Comparison of ENCODE assay signal across 7 cellular contexts in the genomic region with DNA sequence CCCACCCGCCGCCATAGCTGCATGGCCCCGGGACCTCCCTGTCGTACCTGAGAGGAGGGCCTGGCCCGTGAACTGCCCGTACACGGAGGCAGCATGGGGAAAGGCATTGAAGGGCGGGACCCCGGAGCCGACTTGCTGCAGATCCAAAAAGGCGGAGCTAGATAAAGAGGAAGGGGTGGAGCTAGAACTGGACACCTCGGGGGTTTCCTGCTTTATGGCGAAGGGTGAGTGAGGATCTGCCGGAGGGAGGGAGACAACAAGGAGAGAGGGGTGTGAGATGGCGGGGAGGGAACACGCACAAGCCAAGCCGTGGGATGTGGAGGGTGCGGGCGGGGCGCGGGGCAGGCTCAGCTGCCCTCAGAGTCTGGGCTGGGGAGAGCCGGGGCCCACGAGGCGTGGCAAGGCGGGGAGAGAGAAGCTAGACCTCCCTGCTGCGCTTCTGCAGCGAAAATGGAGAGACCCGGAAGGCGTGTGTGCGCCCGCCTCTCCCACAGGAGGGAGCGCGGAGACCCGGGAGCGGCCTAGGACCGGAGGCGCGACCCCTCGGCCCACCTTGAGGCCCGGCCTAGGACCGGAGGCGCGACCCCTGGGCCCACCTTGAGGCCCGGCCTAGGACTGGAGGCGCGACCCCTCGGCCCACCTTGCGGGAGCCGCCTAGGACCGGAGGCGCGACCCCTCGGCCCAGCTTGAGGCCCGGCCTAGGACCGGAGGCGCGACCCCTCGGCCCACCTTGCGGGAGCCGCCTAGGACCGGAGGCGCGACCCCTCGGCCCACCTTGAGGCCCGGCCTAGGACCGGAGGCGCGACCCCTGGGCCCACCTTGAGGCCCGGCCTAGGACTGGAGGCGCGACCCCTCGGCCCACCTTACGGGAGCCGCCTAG. TPM values are rescaled to one million over a fixed set of nuclear protein-coding genes. Genes with fewer than 3 reads are reported as not detected.
DNase-seq lines count a peak whose midpoint lies in the region; ATAC-seq and TF ChIP-seq lines count a peak whose summit lies in the region.
"Not testable (repeated sequence)": the region's sequence is repeated elsewhere in the genome, so short reads cannot be mapped to it uniquely, and the experiment has no call there.

No MANE protein-coding gene starts in this region.

- peak overlapping the region; percentile 84 for H3K9ac ChIP-seq in PC-3 (ENCODE audit: low read length)

- not testable (repeated sequence) for H3K36me3 Mint-ChIP-seq in central memory CD8-positive, alpha-beta T cell (ENCODE audit: insufficient read depth)

- H3K9me2 ChIP-seq in PC-3 (replicated peaks; ENCODE audit: low read length), result not testable (repeated sequence)

- H3F3A ChIP-seq in PC-3 (ENCODE audit: low read length, unreplicated experiment), result not testable (repeated sequence)

- not testable (repeated sequence) for H3K27me3 ChIP-seq in PC-3 (ENCODE audit: low read length)

- H3K27ac Mint-ChIP-seq in central memory CD8-positive, alpha-beta T cell (ENCODE audit: low read depth), result peak overlapping the region; percentile 82

- not testable (repeated sequence) for TF ChIP-seq CTCF in PC-3 (conservative IDR thresholded peaks at IDR 0.05; ENCODE audit: low read depth, low read length)

- BruUV-seq in PC-3 (replicated peaks; lab: Mats Ljungman, UMichigan), result not testable (repeated sequence)

- not testable (repeated sequence) for H3K36me3 ChIP-seq in PC-3 (ENCODE audit: low read depth, low read length)

- H3K27ac ChIP-seq in PC-3 (ENCODE audit: low read length), result peak overlapping the region; percentile 48

- peak overlapping the region; percentile 68 for H3K4me2 ChIP-seq in PC-3 (ENCODE audit: low read length)

- DNase-seq in PC-3 (peak; percentile 70), left lobe of liver (ENCODE audit: low spot score) (peak; percentile 75)
- DNase-seq in activated CD8-positive, alpha-beta memory T cell treated with anti-CD3 and anti-CD28 coated beads for 48 hours (ENCODE audit: low read depth in 2 of 3, low spot score in 2 of 3), result peak; percentile 29 to 44 (median 38)
- peak in 1 of 2 donors; percentile 37 for DNase-seq in central memory CD8-positive, alpha-beta T cell (ENCODE audit: low spot score in 2 of 2)
- DNase-seq in stimulated activated CD4-positive, alpha-beta T cell treated with anti-CD3 and anti-CD28 coated beads, Interleukin-1b, Interleukin-23, amount 100 ng/mL, for 24 hours (ENCODE audit: low read depth in 4 of 4, low spot score in 1 of 4), result peak; percentile 26 to 68 (median 45)

- H3K4me1 ChIP-seq in PC-3 (ENCODE audit: insufficient read depth, low read length), result peaks cover 35% of the 10 kb centered on the region

- H3K9me3 Mint-ChIP-seq in central memory CD8-positive, alpha-beta T cell, result not testable (repeated sequence)

- POLR2A ChIA-PET in PC-3 (lab: Charles Lee; ENCODE audit: unreplicated experiment), result interaction anchor here (0.6 kb wide), 1 partner anchor 114 kb away, joined by 3 read pairs; no protein-coding TSS in a partner anchor

- H3K4me3 Mint-ChIP-seq in central memory CD8-positive, alpha-beta T cell, result peak overlapping the region; percentile 87

- intact Hi-C loops in PC-3 (cut with micrococcal nuclease), result not testable (repeated sequence)

- H4K20me1 ChIP-seq in PC-3 (ENCODE audit: low read length), result not testable (repeated sequence)

- H3K79me2 ChIP-seq in PC-3 (ENCODE audit: low read length), result peaks cover 33% of the 10 kb centered on the region

- not testable (repeated sequence) for H3K27me3 Mint-ChIP-seq in central memory CD8-positive, alpha-beta T cell

- ATAC-seq in GM18858 (IDR thresholded peaks at IDR 0.05; ENCODE audit: unreplicated experiment) (peak; percentile 71), HG03457 (IDR thresholded peaks at IDR 0.05; ENCODE audit: unreplicated experiment) (peak; percentile 76), PC-3 (peak; percentile 52), left lobe of liver (peak; percentile 82)
- ATAC-seq in central memory CD8-positive, alpha-beta T cell (replicated peaks; ENCODE audit: extremely low read depth, poor library complexity, severe bottlenecking), result peak; percentile 80

- peak overlapping the region; percentile 67 for H3K4me3 ChIP-seq in PC-3 (ENCODE audit: low read length)

- CTCF ChIA-PET in PC-3 (lab: Charles Lee), result interaction anchor here (0.5 to 1.1 kb wide), 4 partner anchors 9 to 97 kb away, joined by 3 to 9 read pairs (median 4); no protein-coding TSS in a partner anchor

- not testable (repeated sequence) for H3K4me1 Mint-ChIP-seq in central memory CD8-positive, alpha-beta T cell

- H3K9me3 ChIP-seq in PC-3 (ENCODE audit: low read length), result not testable (repeated sequence)

- peak overlapping the region; percentile 61 for H2AFZ ChIP-seq in PC-3 (ENCODE audit: low read length)

RNA-seq across cellular contexts. Expression of a gene that starts 43.1 kb away (rescaled TPM):
- total RNA-seq in PC-3 (2014; rRNA removed) (2.6 and 3.4 TPM in 2 replicates), left lobe of liver (0.65 TPM)
